8 cellular contexts compared by ENCODE assay signal in the genomic region with DNA sequence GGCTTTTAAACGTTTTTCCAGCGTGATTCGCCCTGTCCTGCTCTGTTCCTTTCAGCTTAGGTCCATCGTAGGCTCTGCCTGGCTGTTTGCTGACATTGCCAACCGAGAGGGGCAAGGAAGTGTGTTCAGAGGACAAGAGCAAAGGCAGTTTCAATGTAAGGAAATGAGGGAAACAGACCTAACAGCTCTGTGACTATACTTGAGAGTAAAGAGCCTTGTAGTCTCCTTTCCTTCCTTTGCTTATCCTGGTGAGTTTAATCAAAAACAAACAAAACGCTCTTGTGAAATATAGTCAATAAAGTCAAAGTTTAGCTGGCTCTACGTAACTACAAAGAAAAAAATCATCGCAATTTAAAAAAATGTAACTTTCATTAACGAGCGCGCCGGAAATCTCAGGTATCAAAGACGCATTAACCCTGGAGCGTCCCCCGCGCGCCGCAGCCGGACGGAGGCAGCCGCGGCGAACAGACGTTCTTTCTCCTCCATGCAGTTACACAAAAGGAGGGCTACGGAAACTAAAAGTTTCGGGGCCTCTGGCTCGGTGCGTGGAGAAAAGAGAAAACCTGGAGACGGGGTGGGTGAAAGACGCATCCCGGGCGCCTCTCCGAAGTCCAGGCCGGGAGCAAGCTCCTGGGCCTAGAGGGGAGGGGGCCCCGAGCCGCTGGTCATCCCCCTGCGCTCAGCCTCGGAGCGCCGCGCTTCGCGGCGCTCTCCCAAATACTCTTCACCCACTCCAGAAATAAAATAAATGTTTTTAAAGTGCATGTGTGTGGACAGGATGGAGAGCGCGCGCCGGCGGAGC. TPM values are rescaled to one million over a fixed set of nuclear protein-coding genes. Genes with fewer than 3 reads are reported as not detected.
A peak's percentile ranks its signal among the peaks of the same experiment; 100 is the strongest.
DNase-seq lines count a peak whose midpoint lies in the region; ATAC-seq and TF ChIP-seq lines count a peak whose summit lies in the region.

No MANE protein-coding gene starts in this region.

- POLR2A ChIA-PET in AG04450 (lab: Yijun Ruan, JAX): interaction anchor here (1.4 kb wide), 1 partner anchor 216 kb away, joined by 3 read pairs; no protein-coding TSS in a partner anchor

- peaks cover 47% of the 10 kb centered on the region for H3K27me3 Mint-ChIP-seq in activated CD8-positive, alpha-beta memory T cell treated with anti-CD3 and anti-CD28 coated beads, Interleukin-2, amount 10 ng/mL, durations not matched to agents 7 days and 5 days

- peaks cover 3% of the 10 kb centered on the region for H3K36me3 Mint-ChIP-seq in activated CD8-positive, alpha-beta memory T cell treated with anti-CD3 and anti-CD28 coated beads, Interleukin-2, amount 10 ng/mL, durations not matched to agents 7 days and 5 days

- CTCF ChIA-PET in AG04450 (lab: Charles Lee): interaction anchor here (1.4 to 3.8 kb wide), 3 partner anchors 13 to 251 kb away, joined by 3 to 18 read pairs (median 6); no protein-coding TSS in a partner anchor
- CTCF ChIA-PET in activated CD8-positive, alpha-beta memory T cell treated with anti-CD3 and anti-CD28 coated beads, Interleukin-2, amount 10 ng/mL, durations not matched to agents 7 days and 5 days (lab: Charles Lee): no interaction called here

- no peaks in the 10 kb centered on the region for H3K9me3 Mint-ChIP-seq in activated CD8-positive, alpha-beta memory T cell treated with anti-CD3 and anti-CD28 coated beads, Interleukin-2, amount 10 ng/mL, durations not matched to agents 7 days and 5 days (ENCODE audit: low read depth)

- H3K27ac ChIP-seq in AG04450 (ENCODE audit: low read depth, low read length) (peak overlapping the region; percentile 59), VCaP (peak overlapping the region; percentile 89)

- peak; percentile 24 for DNase-seq in AG04450 (ENCODE audit: low read depth, low spot score)
- no peak for DNase-seq in HFF-Myc (ENCODE audit: extremely low read depth, low read depth)
- peak; percentile 69 for DNase-seq in Right ventricle myocardium inferior (ENCODE audit: missing footprints)
- DNase-seq in posterior cingulate gyrus: peak in 7 of 10 donors; percentile 22 to 87 (median 35)
- DNase-seq in inferior parietal cortex (ENCODE audit: extremely low spot score): no peak
- DNase-seq in activated CD4-positive, CD25-positive, alpha-beta regulatory T cell (lab: John Stamatoyannopoulos, UW): no peak
- no peak for DNase-seq in activated CD8-positive, alpha-beta memory T cell treated with anti-CD3 and anti-CD28 coated beads, Interleukin-2, amount 10 ng/mL, durations not matched to agents 7 days and 5 days

- peaks cover 2% of the 10 kb centered on the region for H3K4me1 Mint-ChIP-seq in activated CD8-positive, alpha-beta memory T cell treated with anti-CD3 and anti-CD28 coated beads, Interleukin-2, amount 10 ng/mL, durations not matched to agents 7 days and 5 days

- peak; percentile 20 for ATAC-seq in Right ventricle myocardium inferior
- ATAC-seq in activated CD8-positive, alpha-beta memory T cell treated with anti-CD3 and anti-CD28 coated beads, Interleukin-2, amount 10 ng/mL, durations not matched to agents 7 days and 5 days: no peak

- intact Hi-C loops in Right ventricle myocardium inferior (cut with DNase I): loop anchor here (2.0 to 5.0 kb wide), 6 partner anchors 77 to 493 kb away; no protein-coding TSS in a partner anchor
- intact Hi-C loops in posterior cingulate gyrus (cut with DNase I): loop anchor here (5.0 kb wide), 1 partner anchor 493 kb away; no protein-coding TSS in a partner anchor

- H3K27me3 ChIP-seq in AG04450 (ENCODE audit: control insufficient read depth, insufficient read depth, low read length): peaks cover 4% of the 10 kb centered on the region

- H3K4me3 ChIP-seq in AG04450 (ENCODE audit: low read depth, low read length): peak overlapping the region; percentile 75
- peak overlapping the region; percentile 53 for H3K4me3 ChIP-seq in HFF-Myc (replicated peaks; ENCODE audit: low read depth, low read length)

- no peak overlapping the region for H3K27ac Mint-ChIP-seq in activated CD8-positive, alpha-beta memory T cell treated with anti-CD3 and anti-CD28 coated beads, Interleukin-2, amount 10 ng/mL, durations not matched to agents 7 days and 5 days

- H3K4me3 Mint-ChIP-seq in activated CD8-positive, alpha-beta memory T cell treated with anti-CD3 and anti-CD28 coated beads, Interleukin-2, amount 10 ng/mL, durations not matched to agents 7 days and 5 days: no peak overlapping the region

- H3K9me3 ChIP-seq in AG04450 (ENCODE audit: control insufficient read depth, insufficient read depth, low read length): no peaks in the 10 kb centered on the region; the same call in 1 of the 2 replicates

- TF ChIP-seq CTCF in AG04450 (IDR thresholded peaks at IDR 0.05; ENCODE audit: low read depth, low read length) (no peak), HFF-Myc (IDR thresholded peaks at IDR 0.05; ENCODE audit: low read depth, low read length, missing control alignments) (no peak), VCaP (conservative IDR thresholded peaks at IDR 0.05) (no peak)

RNA-seq across cellular contexts. Expression of a gene that starts 0.6 kb away (rescaled TPM):
- 22.7 and 24.8 TPM in 2 replicates for polyA plus RNA-seq in AG04450 (2011; rRNA removed)
- polyA minus RNA-seq in AG04450 (2011; rRNA and poly(A)+ RNA removed): 30.4 and 35.0 TPM in 2 replicates
- 42.2 TPM for total RNA-seq in Right ventricle myocardium inferior
- under 1 TPM in 1 of 2 experiments, not detected in 1; 0.05 TPM for total RNA-seq in activated CD8-positive, alpha-beta memory T cell treated with anti-CD3 and anti-CD28 coated beads, Interleukin-2, amount 10 ng/mL, durations not matched to agents 7 days and 5 days

Comparison
In these comparisons a context has a peak if more than half of its experiments do, and no peak if none do; other contexts are left out.
1. DNase-seq: peak in AG04450 (single experiment), Right ventricle myocardium inferior (single experiment) and posterior cingulate gyrus (7 of 10); none in HFF-Myc (single experiment), inferior parietal cortex (single experiment), activated CD4-positive, CD25-positive, alpha-beta regulatory T cell (0 of 4) and activated CD8-positive, alpha-beta memory T cell treated with anti-CD3 and anti-CD28 coated beads, Interleukin-2, amount 10 ng/mL, durations not matched to agents 7 days and 5 days (single experiment).
2. RNA of a gene that starts 0.6 kb away (total RNA-seq): 42.2 TPM in Right ventricle myocardium inferior (single experiment); 0.05 TPM in activated CD8-positive, alpha-beta memory T cell treated with anti-CD3 and anti-CD28 coated beads, Interleukin-2, amount 10 ng/mL, durations not matched to agents 7 days and 5 days; every median in the first group is over 10 times any median in the second.